In the genomic region with DNA sequence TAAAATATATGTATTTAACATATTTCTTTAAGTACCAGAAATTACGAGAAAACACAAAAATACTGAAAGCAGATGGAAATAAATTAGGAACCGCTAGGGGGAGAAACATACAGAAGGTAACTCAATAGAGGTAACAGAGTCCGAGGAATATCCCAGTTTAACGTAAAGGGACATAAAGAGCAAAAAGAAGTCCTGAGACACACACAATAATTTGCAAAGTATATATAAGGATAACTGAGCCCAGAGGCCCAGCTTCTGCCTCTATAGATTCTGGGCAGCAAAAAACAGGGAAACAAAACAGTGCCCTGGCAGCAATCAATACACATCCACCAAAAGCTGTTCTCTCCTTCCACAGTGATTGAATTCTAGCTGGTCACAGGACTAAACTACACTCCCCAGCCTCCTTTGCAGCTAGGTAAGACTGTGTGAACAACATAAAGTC, we compare ENCODE assay signal across 9 cellular contexts. TPM values are rescaled to one million over a fixed set of nuclear protein-coding genes. Genes with fewer than 3 reads are reported as not detected.
A peak's percentile ranks its signal among the peaks of the same experiment; 100 is the strongest.
DNase-seq lines count a peak whose midpoint lies in the region; ATAC-seq, FAIRE-seq and TF ChIP-seq lines count a peak whose summit lies in the region.
"Had no signal": no experiment of that assay in that cellular context is flagged by ENCODE, and none has a peak within 500 bp of the region (broad histone marks: within the 10 kb centered on the region; RNA-seq: fewer than 3 reads in every experiment).

No MANE protein-coding gene starts in this region.

- intact Hi-C loops in right cardiac atrium (cut with DNase I) (no loop called here), stomach (cut with DNase I; ENCODE audit: low total_unique reads) (no loop called here)

- H3K27me3 Mint-ChIP-seq in activated T-cell treated with anti-CD3 and anti-CD28 coated beads, Interleukin-2, amount 50 U/mL, for 4 hours (ENCODE audit: low read depth), result no peaks in the 10 kb centered on the region
- H3K27me3 Mint-ChIP-seq in stimulated activated memory B cell treated with anti-CD40 and anti-IgM and Interleukin-4, amounts not matched to agents 10 μg/mL and 1 μg/mL and 100 μg/mL, for 72 hours, result no peaks in the 10 kb centered on the region

- DNase-seq in right cardiac atrium (no peak), stomach (no peak), SW480 (ENCODE audit: low spot score) (no peak), NCI-H128 (lab: John Stamatoyannopoulos, UW; ENCODE audit: unreplicated experiment) (no peak)
- DNase-seq in activated T-cell treated with anti-CD3 and anti-CD28 coated beads, Interleukin-2, amount 50 U/mL, for 4 hours, result no peak

- H3K4me3 ChIP-seq in right cardiac atrium (ENCODE audit: low read length) (peak overlapping the region; percentile 35), stomach (peak overlapping the region in 1 of 4 donors; percentile 19)

- TF ChIP-seq EP300 in stomach (IDR thresholded peaks at IDR 0.05), result no peak

- ATAC-seq in GM18873 (IDR thresholded peaks at IDR 0.05; ENCODE audit: low FRiP score, unreplicated experiment), result peak; percentile 48
- no peak for ATAC-seq in right cardiac atrium
- ATAC-seq in activated T-cell treated with anti-CD3 and anti-CD28 coated beads, Interleukin-2, amount 50 U/mL, for 4 hours, result no peak
- no peak for ATAC-seq in stimulated activated memory B cell treated with anti-CD40 and anti-IgM and Interleukin-4, amounts not matched to agents 10 μg/mL and 1 μg/mL and 100 μg/mL, for 72 hours

- TF ChIP-seq CTCF in stomach (IDR thresholded peaks at IDR 0.05), result peak in 4 of 7 experiments; percentile 16 to 43 (median 40)

- H3K36me3 ChIP-seq in stomach, result peaks cover 0 to 14% (median 6%) of the 10 kb centered on the region in 4 donors

- H3K27ac ChIP-seq in right cardiac atrium (ENCODE audit: low read length) (no peak overlapping the region), stomach (no peak overlapping the region)
- H3K27ac ChIP-seq: epithelial cell of prostate had no signal

- no peak overlapping the region for H3K27ac Mint-ChIP-seq in stimulated activated memory B cell treated with anti-CD40 and anti-IgM and Interleukin-4, amounts not matched to agents 10 μg/mL and 1 μg/mL and 100 μg/mL, for 72 hours

- no peaks in the 10 kb centered on the region for H3K4me1 Mint-ChIP-seq in activated T-cell treated with anti-CD3 and anti-CD28 coated beads, Interleukin-2, amount 50 U/mL, for 4 hours (ENCODE audit: low read depth)
- H3K4me1 Mint-ChIP-seq in stimulated activated memory B cell treated with anti-CD40 and anti-IgM and Interleukin-4, amounts not matched to agents 10 μg/mL and 1 μg/mL and 100 μg/mL, for 72 hours, result peaks cover 5% of the 10 kb centered on the region

- no peaks in the 10 kb centered on the region for H3K9me3 ChIP-seq in right cardiac atrium (ENCODE audit: control insufficient read depth, low read length)
- H3K9me3 ChIP-seq in stomach, result no peaks in the 10 kb centered on the region

- peaks cover 22% of the 10 kb centered on the region for H3K36me3 Mint-ChIP-seq in activated T-cell treated with anti-CD3 and anti-CD28 coated beads, Interleukin-2, amount 50 U/mL, for 4 hours (ENCODE audit: insufficient read depth)
- peaks cover 25% of the 10 kb centered on the region for H3K36me3 Mint-ChIP-seq in stimulated activated memory B cell treated with anti-CD40 and anti-IgM and Interleukin-4, amounts not matched to agents 10 μg/mL and 1 μg/mL and 100 μg/mL, for 72 hours

- H3K4me3 Mint-ChIP-seq in activated T-cell treated with anti-CD3 and anti-CD28 coated beads, Interleukin-2, amount 50 U/mL, for 4 hours, result no peak overlapping the region
- no peak overlapping the region for H3K4me3 Mint-ChIP-seq in stimulated activated memory B cell treated with anti-CD40 and anti-IgM and Interleukin-4, amounts not matched to agents 10 μg/mL and 1 μg/mL and 100 μg/mL, for 72 hours

- H3K9me3 Mint-ChIP-seq in activated T-cell treated with anti-CD3 and anti-CD28 coated beads, Interleukin-2, amount 50 U/mL, for 4 hours, result no peaks in the 10 kb centered on the region
- H3K9me3 Mint-ChIP-seq in stimulated activated memory B cell treated with anti-CD40 and anti-IgM and Interleukin-4, amounts not matched to agents 10 μg/mL and 1 μg/mL and 100 μg/mL, for 72 hours, result no peaks in the 10 kb centered on the region

- TF ChIP-seq POLR2A in stomach (IDR thresholded peaks at IDR 0.05), result no peak

- H3K4me1 ChIP-seq in right cardiac atrium (ENCODE audit: control insufficient read depth, insufficient read depth, low read length) (no peaks in the 10 kb centered on the region), stomach (no peaks in the 10 kb centered on the region)

- WGBS in right cardiac atrium, result 24% methylated on average over 4 of the region's 4 CpGs
- 26 to 45% (median 34%) methylated on average over 4 of the region's 4 CpGs for WGBS in stomach, 5 donors

- peak; percentile 97 for FAIRE-seq in TTC549 (lab: Jason Lieb, UNC)

- H3K27me3 ChIP-seq in right cardiac atrium (ENCODE audit: control insufficient read depth, insufficient read depth), result no peaks in the 10 kb centered on the region
- H3K27me3 ChIP-seq in stomach, result no peaks in the 10 kb centered on the region

RNA-seq across cellular contexts. Expression of a gene that starts 15.1 kb away (rescaled TPM):
- total RNA-seq in right cardiac atrium (1 to 10 TPM; 2.5 to 4.3 (median 3.8) TPM), stomach (10 to 100 TPM in 2 of 5 donors, 1 to 10 TPM in 3; 1.3 to 38.2 (median 4.6) TPM)
- polyA plus RNA-seq in right cardiac atrium (0.79 TPM), stomach (1 to 10 TPM in 1 of 3 donors, under 1 TPM in 2; 0.46 to 1.4 (median 0.56) TPM)
- total RNA-seq in activated T-cell treated with anti-CD3 and anti-CD28 coated beads, Interleukin-2, amount 50 U/mL, for 4 hours, result 1 to 10 TPM; 2.4 to 3.5 (median 3.2) TPM
